11 cellular contexts compared by ENCODE assay signal in genomic region chr5:171726819-171727218, GRCh38. TPM values are rescaled to one million over a fixed set of nuclear protein-coding genes. Genes with fewer than 3 reads are reported as not detected.
"Had no signal": no experiment of that assay in that cellular context is flagged by ENCODE, and none has a peak within 500 bp of the region (broad histone marks: within the 10 kb centered on the region; RNA-seq: fewer than 3 reads in every experiment).

No MANE protein-coding gene starts in this region.

RNA-seq across cellular contexts. Expression of gene SMIM23, which starts 58.8 kb away (rescaled TPM):
- total RNA-seq: OCI-LY7, PC-3, PC-9, Peyer's patch, Right ventricle myocardium inferior, Right ventricle myocardium superior, RPMI7951, SJCRH30, SJSA1, SK-MEL-5, T-cell had no signal
